ENCODE assay signal across 9 cellular contexts in the genomic region with DNA sequence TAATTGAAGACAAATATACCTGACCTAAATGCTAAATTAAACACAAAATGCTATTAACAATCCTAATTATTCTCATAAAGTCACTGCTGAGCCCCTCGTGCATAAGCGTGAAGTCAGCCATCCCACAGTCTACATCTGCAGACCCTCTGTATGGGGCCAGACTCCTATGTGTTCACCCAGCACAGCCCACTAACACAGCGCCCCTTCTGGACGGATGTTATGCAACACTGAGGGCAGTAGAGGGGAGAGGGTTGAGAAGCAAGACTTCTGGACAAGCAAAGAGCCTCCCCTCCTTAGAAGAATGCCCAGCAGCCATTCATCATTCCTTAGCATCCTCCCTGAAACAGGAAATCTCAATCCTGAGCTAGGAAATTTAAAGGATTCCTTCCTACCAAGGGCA. TPM values are rescaled to one million over a fixed set of nuclear protein-coding genes. Genes with fewer than 3 reads are reported as not detected.
A peak's percentile ranks its signal among the peaks of the same experiment; 100 is the strongest.
DNase-seq lines count a peak whose midpoint lies in the region; ATAC-seq, FAIRE-seq and TF ChIP-seq lines count a peak whose summit lies in the region.
"Had no signal": no experiment of that assay in that cellular context is flagged by ENCODE, and none has a peak within 500 bp of the region (broad histone marks: within the 10 kb centered on the region; RNA-seq: fewer than 3 reads in every experiment).

No MANE protein-coding gene starts in this region.

- H3K4me2 ChIP-seq in HepG2 (ENCODE audit: low read depth, low read length) = no peak overlapping the region

- no TSS peak for BruUV-seq in HepG2 (replicated peaks; lab: Mats Ljungman, UMichigan)

- H3K27me3 ChIP-seq in HepG2 (ENCODE audit: control insufficient read depth in 1 of 2, insufficient read depth in 2 of 2, low read length in 2 of 2) (peaks cover 0 to 9% of the 10 kb centered on the region in 2 experiments; a peak in 3 of 5 replicates), right lobe of liver (no peaks in the 10 kb centered on the region), bronchial epithelial cell (ENCODE audit: control insufficient read depth, insufficient read depth, low read length) (peaks cover 14% of the 10 kb centered on the region), tibial artery (peaks cover 0 to 9% of the 10 kb centered on the region in 2 donors)

- ATAC-seq in HepG2 = peak; percentile 94
- ATAC-seq in right lobe of liver = no peak
- ATAC-seq in HG03354 (IDR thresholded peaks at IDR 0.05; ENCODE audit: poor library complexity, severe bottlenecking, unreplicated experiment) = peak; percentile 85
- ATAC-seq in left ventricle myocardium superior = no peak

- POLR2A ChIA-PET in HepG2 (lab: Yijun Ruan, JAX) = no interaction called here

- no peak for TF ChIP-seq EP300 in HepG2 (IDR thresholded peaks at IDR 0.05; ENCODE audit: low read depth in 2 of 2, low read length in 2 of 2)
- no peak for TF ChIP-seq EP300 in HepG2 (CRISPR knock-in tag; IDR thresholded peaks at IDR 0.05; ENCODE audit: borderline replicate concordance)

- FAIRE-seq in HepG2 (lab: Jason Lieb, UNC) (no peak), bronchial epithelial cell (lab: Jason Lieb, UNC) (no peak), urothelium cell line (lab: Jason Lieb, UNC) (no peak)

- H3K36me3 ChIP-seq in HepG2 (replicated peaks in 1 of 2; ENCODE audit: control insufficient read depth in 1 of 2, insufficient read depth in 2 of 2, low read length in 2 of 2) (no peaks in the 10 kb centered on the region), right lobe of liver (no peaks in the 10 kb centered on the region), bronchial epithelial cell (ENCODE audit: control insufficient read depth, insufficient read depth, low read length) (no peaks in the 10 kb centered on the region), tibial artery (no peaks in the 10 kb centered on the region)

- CTCF ChIA-PET in HepG2 (lab: Yijun Ruan, JAX; ENCODE audit: low intra/inter-chr PET ratio, low total read pairs) = no interaction called here

- H2AFZ ChIP-seq in HepG2 (ENCODE audit: low read length) = no peak overlapping the region

- H4K20me1 ChIP-seq in HepG2 (ENCODE audit: insufficient read depth, low read length) = no peaks in the 10 kb centered on the region

- no peak for TF ChIP-seq RAD21 in HepG2 (CRISPR knock-in tag; IDR thresholded peaks at IDR 0.05)

- H3K79me2 ChIP-seq in HepG2 (ENCODE audit: insufficient read depth, low read length) = no peaks in the 10 kb centered on the region

- no peak overlapping the region for H3K27ac ChIP-seq in HepG2 (ENCODE audit: extremely low read length, insufficient read depth, low read length)
- H3K27ac ChIP-seq in right lobe of liver = no peak overlapping the region
- no peak overlapping the region for H3K27ac ChIP-seq in tibial artery

- DNase-seq in HepG2 (ENCODE audit: low spot score) (peak; percentile 10), right lobe of liver (no peak), bronchial epithelial cell (ENCODE audit: low read depth) (no peak), urothelium cell line (ENCODE audit: low spot score) (peak; percentile 22), tibial artery (no peak), C1 segment of cervical spinal cord (lab: John Stamatoyannopoulos, UW) (no peak), left ventricle myocardium superior (no peak)
- DNase-seq: NCI-H1092 had no signal

- no peak overlapping the region for H3K9ac ChIP-seq in HepG2 (ENCODE audit: insufficient read depth, low read depth, low read length)

- intact Hi-C loops in HepG2 (cut with micrococcal nuclease; ENCODE audit: unreplicated experiment) = loop anchor here (10.0 kb wide), 1 partner anchor 271 kb away; no protein-coding TSS in a partner anchor
- intact Hi-C loops in right lobe of liver (cut with DNase I) = no loop called here
- intact Hi-C loops in tibial artery (cut with DNase I; ENCODE audit: low total_unique reads) = loop anchor here (10.0 kb wide), 1 partner anchor 281 kb away; no protein-coding TSS in a partner anchor
- intact Hi-C loops in left ventricle myocardium superior (cut with micrococcal nuclease) = no loop called here

- H3K4me3 ChIP-seq in HepG2 (replicated peaks in 1 of 3; ENCODE audit: insufficient read depth in 1 of 3, low read depth in 2 of 3, low read length in 3 of 3) (no peak overlapping the region), right lobe of liver (no peak overlapping the region), bronchial epithelial cell (ENCODE audit: low read depth, low read length) (no peak overlapping the region), tibial artery (no peak overlapping the region)

- no peaks in the 10 kb centered on the region for H3K9me3 ChIP-seq in HepG2 (ENCODE audit: low read length)
- no peaks in the 10 kb centered on the region for H3K9me3 ChIP-seq in right lobe of liver
- H3K9me3 ChIP-seq in tibial artery = no peaks in the 10 kb centered on the region

- TF ChIP-seq CTCF in HepG2 (CRISPR knock-in tag; IDR thresholded peaks at IDR 0.05) (peak; percentile 34), right lobe of liver (IDR thresholded peaks at IDR 0.05) (no peak), bronchial epithelial cell (IDR thresholded peaks at IDR 0.05; ENCODE audit: insufficient read depth, low read length, severe bottlenecking) (peak; percentile 29), tibial artery (IDR thresholded peaks at IDR 0.05) (no peak)

- no peaks in the 10 kb centered on the region for H3K4me1 ChIP-seq in HepG2 (ENCODE audit: insufficient read depth, low read length)
- no peaks in the 10 kb centered on the region for H3K4me1 ChIP-seq in right lobe of liver
- no peaks in the 10 kb centered on the region for H3K4me1 ChIP-seq in tibial artery

- in situ Hi-C loops in HepG2 (cut with HindIII; ENCODE audit: extremely low pct_ligation_motif_present, low pct_unique_long_range_greater_than_20kb) = no loop called here

- TF ChIP-seq POLR2A in HepG2 (IDR thresholded peaks at IDR 0.05; ENCODE audit: insufficient read depth in 1 of 2, low read depth in 2 of 2, low read length in 2 of 2) = no peak
- TF ChIP-seq POLR2A in right lobe of liver (IDR thresholded peaks at IDR 0.05) = no peak

- WGBS in HepG2 (ENCODE audit: low lambda C conversion rate) = 11% methylated on average over 4 of the region's 4 CpGs
- WGBS in right lobe of liver (ENCODE audit: insufficient coverage, low coverage, low lambda C conversion rate, missing lambda C conversion rate) = 59% methylated on average over 4 of the region's 4 CpGs

TF ChIP-seq in HepG2, 621 proteins besides CTCF, POLR2A, EP300 and RAD21 (continues in another document):
- TF ChIP-seq, protein P1, sequence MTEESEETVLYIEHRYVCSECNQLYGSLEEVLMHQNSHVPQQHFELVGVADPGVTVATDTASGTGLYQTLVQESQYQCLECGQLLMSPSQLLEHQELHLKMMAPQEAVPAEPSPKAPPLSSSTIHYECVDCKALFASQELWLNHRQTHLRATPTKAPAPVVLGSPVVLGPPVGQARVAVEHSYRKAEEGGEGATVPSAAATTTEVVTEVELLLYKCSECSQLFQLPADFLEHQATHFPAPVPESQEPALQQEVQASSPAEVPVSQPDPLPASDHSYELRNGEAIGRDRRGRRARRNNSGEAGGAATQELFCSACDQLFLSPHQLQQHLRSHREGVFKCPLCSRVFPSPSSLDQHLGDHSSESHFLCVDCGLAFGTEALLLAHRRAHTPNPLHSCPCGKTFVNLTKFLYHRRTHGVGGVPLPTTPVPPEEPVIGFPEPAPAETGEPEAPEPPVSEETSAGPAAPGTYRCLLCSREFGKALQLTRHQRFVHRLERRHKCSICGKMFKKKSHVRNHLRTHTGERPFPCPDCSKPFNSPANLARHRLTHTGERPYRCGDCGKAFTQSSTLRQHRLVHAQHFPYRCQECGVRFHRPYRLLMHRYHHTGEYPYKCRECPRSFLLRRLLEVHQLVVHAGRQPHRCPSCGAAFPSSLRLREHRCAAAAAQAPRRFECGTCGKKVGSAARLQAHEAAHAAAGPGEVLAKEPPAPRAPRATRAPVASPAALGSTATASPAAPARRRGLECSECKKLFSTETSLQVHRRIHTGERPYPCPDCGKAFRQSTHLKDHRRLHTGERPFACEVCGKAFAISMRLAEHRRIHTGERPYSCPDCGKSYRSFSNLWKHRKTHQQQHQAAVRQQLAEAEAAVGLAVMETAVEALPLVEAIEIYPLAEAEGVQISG (CRISPR knock-in tag; IDR thresholded peaks at IDR 0.05) = peak; percentile 32; the same call in 1 of the 2 replicates
- TF ChIP-seq AGO1 (IDR thresholded peaks at IDR 0.05; ENCODE audit: low read depth, low read length, poor library complexity, severe bottlenecking) (no peak), CHCHD3 (CRISPR knock-in tag; IDR thresholded peaks at IDR 0.05) (no peak)

RNA-seq across cellular contexts. Expression of a gene that starts 7.9 kb away (rescaled TPM):
- total RNA-seq in HepG2 (2016; rRNA removed; fragmentation: Illumina TruSeq; extraction: Trizol) (not detected in 2 replicates), right lobe of liver (under 1 TPM in 2 of 6 experiments, not detected in 4; 0.09 to 0.10 TPM), bronchial epithelial cell (0.26 TPM in 1 of 2 replicates, not detected in the other), left ventricle myocardium superior (0.25 TPM)
- total RNA-seq in HepG2 (2016; cell fraction: cytosol; rRNA removed; fragmentation: Illumina TruSeq; extraction: Trizol; ENCODE audit: low read depth) = not detected in 2 replicates
- not detected in 2 replicates for total RNA-seq in HepG2 (2016; cell fraction: insoluble cytoplasmic fraction; rRNA removed; fragmentation: Illumina TruSeq; extraction: Trizol)
- not detected in 2 replicates for total RNA-seq in HepG2 (2016; cell fraction: membrane; rRNA removed; fragmentation: Illumina TruSeq; extraction: Trizol)
- not detected in 2 replicates for total RNA-seq in HepG2 (2016; cell fraction: nucleus; rRNA removed; fragmentation: Illumina TruSeq; extraction: Trizol)
- polyA plus RNA-seq in HepG2 (2011; rRNA removed) = not detected in 2 replicates
- not detected in 2 replicates for polyA plus RNA-seq in HepG2 (2011; cell fraction: cytosol; rRNA removed)
- polyA plus RNA-seq in HepG2 (2011; cell fraction: nucleus; rRNA removed) = not detected in 2 replicates
- not detected in 2 replicates for polyA plus RNA-seq in HepG2 (2012)
- not detected in 2 replicates for polyA plus RNA-seq in HepG2 (2016; cell fraction: cytosol; fragmentation: Illumina TruSeq; extraction: Trizol; ENCODE audit: low read depth)
- not detected in 2 replicates for polyA plus RNA-seq in HepG2 (2016; cell fraction: insoluble cytoplasmic fraction; fragmentation: Illumina TruSeq; extraction: Trizol; ENCODE audit: low read depth)
- polyA plus RNA-seq in HepG2 (2016; cell fraction: membrane; fragmentation: Illumina TruSeq; extraction: Trizol; ENCODE audit: low read depth) = not detected in 2 replicates
- not detected in 2 replicates for polyA plus RNA-seq in HepG2 (2016; cell fraction: nucleus; fragmentation: Illumina TruSeq; extraction: Trizol; ENCODE audit: insufficient read depth, low read depth)
- polyA minus RNA-seq in HepG2 (2011; rRNA and poly(A)+ RNA removed; ENCODE audit: low replicate concordance) = not detected in 2 replicates
- polyA minus RNA-seq in HepG2 (2011; cell fraction: cytosol; rRNA and poly(A)+ RNA removed) = not detected in 2 replicates
- polyA minus RNA-seq in HepG2 (2011; cell fraction: nucleus; rRNA and poly(A)+ RNA removed) = not detected in 2 replicates

Comparison
In these comparisons a context has a peak if more than half of its experiments do, and no peak if none do; other contexts are left out.
1. ATAC-seq: peak in HepG2 (single experiment) and HG03354 (single experiment); none in right lobe of liver (0 of 4) and left ventricle myocardium superior (single experiment).
2. DNase-seq: peak in HepG2 (single experiment) and urothelium cell line (single experiment); none in right lobe of liver (0 of 3), bronchial epithelial cell (single experiment), tibial artery (0 of 2), C1 segment of cervical spinal cord (0 of 14) and left ventricle myocardium superior (single experiment).
3. CTCF ChIP-seq: peak in HepG2 (single experiment) and bronchial epithelial cell (single experiment); none in right lobe of liver (0 of 4) and tibial artery (0 of 2).
4. intact Hi-C loops: an anchor here in HepG2 (10.0 kb wide) and tibial artery (10.0 kb wide); none called in right lobe of liver and left ventricle myocardium superior.